Comparison of ENCODE assay signal across 1 cellular context in the genomic region with DNA sequence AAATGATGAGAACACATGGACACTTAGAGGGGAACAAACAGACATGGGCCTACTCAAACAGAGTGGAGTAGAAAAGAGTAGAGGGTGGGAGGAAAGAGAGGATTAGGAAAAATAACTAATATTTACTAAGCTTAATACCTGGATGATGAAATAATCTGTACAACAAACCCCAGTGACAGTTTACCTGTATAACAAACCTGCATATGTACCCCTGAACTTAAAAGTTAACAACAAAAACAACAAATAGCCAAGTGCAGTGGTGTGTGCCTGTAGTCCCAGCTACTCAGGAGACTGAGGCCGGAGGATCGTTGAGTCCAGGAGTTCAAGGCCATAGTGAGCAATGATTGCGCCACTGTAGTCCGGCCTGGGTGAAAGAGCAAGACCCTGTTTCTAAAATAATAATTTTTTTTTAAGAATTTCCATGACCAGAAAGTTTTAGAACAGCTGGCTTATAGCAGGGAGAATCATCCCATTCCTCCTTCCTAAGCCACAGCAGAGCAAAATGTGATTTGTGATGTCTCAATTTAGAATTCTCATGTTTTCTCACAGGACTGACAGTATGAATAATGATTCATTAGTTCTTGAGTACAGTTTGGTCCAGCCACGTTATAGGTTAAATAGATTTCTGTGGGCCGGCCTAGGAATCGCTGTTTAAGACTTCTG.
TF ChIP-seq lines count a peak whose summit lies in the region.

No MANE protein-coding gene starts in this region.

TF ChIP-seq in HepG2, 621 proteins besides CTCF, POLR2A, EP300 and RAD21 (continued from another document and continues in another):
- TF ChIP-seq ZNF816 (CRISPR knock-in tag; IDR thresholded peaks at IDR 0.05; ENCODE audit: borderline replicate concordance) (no peak), ZSCAN21 (CRISPR knock-in tag; IDR thresholded peaks at IDR 0.05; ENCODE audit: borderline replicate concordance) (no peak), ZNF101 (CRISPR knock-in tag; IDR thresholded peaks at IDR 0.05; ENCODE audit: borderline replicate concordance, low read depth) (no peak), HNRNPUL1 (IDR thresholded peaks at IDR 0.05; ENCODE audit: low read depth, low read length) (no peak), ZNF589 (CRISPR knock-in tag; conservative IDR thresholded peaks at IDR 0.05) (no peak), PHF20 (CRISPR knock-in tag; IDR thresholded peaks at IDR 0.05) (no peak), ZNF766 (CRISPR knock-in tag; IDR thresholded peaks at IDR 0.05; ENCODE audit: borderline replicate concordance) (0 out of 2 replicates have a peak, but pooled peaks have one; percentile 31), ZNF839 (CRISPR knock-in tag; IDR thresholded peaks at IDR 0.05; ENCODE audit: borderline replicate concordance) (no peak), ZNF550 (CRISPR knock-in tag; IDR thresholded peaks at IDR 0.05; ENCODE audit: borderline replicate concordance) (no peak), ZNF7 (CRISPR knock-in tag; IDR thresholded peaks at IDR 0.05) (no peak), REPIN1 (CRISPR knock-in tag; IDR thresholded peaks at IDR 0.05; ENCODE audit: borderline replicate concordance, low read depth) (0 out of 2 replicates have a peak, but pooled peaks have one; percentile 40), ARNT2 (CRISPR knock-in tag; IDR thresholded peaks at IDR 0.05; ENCODE audit: low read depth) (no peak), TARDBP (CRISPR knock-in tag; IDR thresholded peaks at IDR 0.05) (no peak; the same call in 1 of the 2 replicates), MAFG (CRISPR knock-in tag; IDR thresholded peaks at IDR 0.05) (no peak), DMAP1 (CRISPR knock-in tag; IDR thresholded peaks at IDR 0.05) (no peak), MED8 (CRISPR knock-in tag; IDR thresholded peaks at IDR 0.05; ENCODE audit: insufficient replicate concordance) (no peak), ELF4 (CRISPR knock-in tag; IDR thresholded peaks at IDR 0.05; ENCODE audit: borderline replicate concordance) (no peak), ZBTB3 (CRISPR knock-in tag; IDR thresholded peaks at IDR 0.05; ENCODE audit: borderline replicate concordance, low read depth) (no peak), ZNF30 (CRISPR knock-in tag; IDR thresholded peaks at IDR 0.05) (no peak), MBD4 (IDR thresholded peaks at IDR 0.05; ENCODE audit: borderline replicate concordance, low read length) (no peak), ZNF441 (CRISPR knock-in tag; IDR thresholded peaks at IDR 0.05; ENCODE audit: borderline replicate concordance) (no peak), ZNF678 (CRISPR knock-in tag; IDR thresholded peaks at IDR 0.05) (no peak), ZEB1 (IDR thresholded peaks at IDR 0.05; ENCODE audit: insufficient replicate concordance, low read depth) (peak; percentile 82), AKAP8 (CRISPR knock-in tag; IDR thresholded peaks at IDR 0.05) (no peak), TP53 (CRISPR knock-in tag; conservative IDR thresholded peaks at IDR 0.05) (peak; percentile 41; the same call in 1 of the 2 replicates), YEATS2 (CRISPR knock-in tag; IDR thresholded peaks at IDR 0.05; ENCODE audit: borderline replicate concordance) (0 out of 2 replicates have a peak, but pooled peaks have one; percentile 34), FOXA1 (IDR thresholded peaks at IDR 0.05) (no peak), FOXA1 (CRISPR knock-in tag; IDR thresholded peaks at IDR 0.05) (peak; percentile 5; the same call in 1 of the 2 replicates), ZBTB21 (CRISPR knock-in tag; IDR thresholded peaks at IDR 0.05) (no peak), NFATC3 (CRISPR knock-in tag; IDR thresholded peaks at IDR 0.05) (no peak), ATF7-NPFF (CRISPR knock-in tag; IDR thresholded peaks at IDR 0.05; ENCODE audit: low read depth) (no peak), ZNF644 (CRISPR knock-in tag; IDR thresholded peaks at IDR 0.05; ENCODE audit: low read depth) (0 out of 2 replicates have a peak, but pooled peaks have one; percentile 64), SMARCE1 (IDR thresholded peaks at IDR 0.05; ENCODE audit: borderline replicate concordance) (no peak), MEF2D (CRISPR knock-in tag; IDR thresholded peaks at IDR 0.05) (peak; percentile 56; the same call in 1 of the 2 replicates), ZNF224 (CRISPR knock-in tag; IDR thresholded peaks at IDR 0.05) (no peak), SIX4 (CRISPR knock-in tag; IDR thresholded peaks at IDR 0.05) (no peak), ZNF12 (CRISPR knock-in tag; IDR thresholded peaks at IDR 0.05) (no peak), ZNF205 (CRISPR knock-in tag; IDR thresholded peaks at IDR 0.05) (no peak), ZNF598 (CRISPR knock-in tag; IDR thresholded peaks at IDR 0.05; ENCODE audit: borderline replicate concordance) (no peak), TMF1 (CRISPR knock-in tag; IDR thresholded peaks at IDR 0.05; ENCODE audit: low read depth) (no peak), ZNF777 (CRISPR knock-in tag; IDR thresholded peaks at IDR 0.05) (no peak), RNF2 (conservative IDR thresholded peaks at IDR 0.05; ENCODE audit: low read depth) (no peak), TCF7 (IDR thresholded peaks at IDR 0.05; ENCODE audit: low read depth) (peak; percentile 36; the same call in 1 of the 2 replicates), ZFAT (CRISPR knock-in tag; conservative IDR thresholded peaks at IDR 0.05) (no peak)
- TF ChIP-seq, protein P1, sequence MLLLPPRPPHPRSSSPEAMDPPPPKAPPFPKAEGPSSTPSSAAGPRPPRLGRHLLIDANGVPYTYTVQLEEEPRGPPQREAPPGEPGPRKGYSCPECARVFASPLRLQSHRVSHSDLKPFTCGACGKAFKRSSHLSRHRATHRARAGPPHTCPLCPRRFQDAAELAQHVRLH (CRISPR knock-in tag; IDR thresholded peaks at IDR 0.05; ENCODE audit: borderline replicate concordance, low read depth) = peak; percentile 69; the same call in 1 of the 2 replicates
- TF ChIP-seq, protein P2, sequence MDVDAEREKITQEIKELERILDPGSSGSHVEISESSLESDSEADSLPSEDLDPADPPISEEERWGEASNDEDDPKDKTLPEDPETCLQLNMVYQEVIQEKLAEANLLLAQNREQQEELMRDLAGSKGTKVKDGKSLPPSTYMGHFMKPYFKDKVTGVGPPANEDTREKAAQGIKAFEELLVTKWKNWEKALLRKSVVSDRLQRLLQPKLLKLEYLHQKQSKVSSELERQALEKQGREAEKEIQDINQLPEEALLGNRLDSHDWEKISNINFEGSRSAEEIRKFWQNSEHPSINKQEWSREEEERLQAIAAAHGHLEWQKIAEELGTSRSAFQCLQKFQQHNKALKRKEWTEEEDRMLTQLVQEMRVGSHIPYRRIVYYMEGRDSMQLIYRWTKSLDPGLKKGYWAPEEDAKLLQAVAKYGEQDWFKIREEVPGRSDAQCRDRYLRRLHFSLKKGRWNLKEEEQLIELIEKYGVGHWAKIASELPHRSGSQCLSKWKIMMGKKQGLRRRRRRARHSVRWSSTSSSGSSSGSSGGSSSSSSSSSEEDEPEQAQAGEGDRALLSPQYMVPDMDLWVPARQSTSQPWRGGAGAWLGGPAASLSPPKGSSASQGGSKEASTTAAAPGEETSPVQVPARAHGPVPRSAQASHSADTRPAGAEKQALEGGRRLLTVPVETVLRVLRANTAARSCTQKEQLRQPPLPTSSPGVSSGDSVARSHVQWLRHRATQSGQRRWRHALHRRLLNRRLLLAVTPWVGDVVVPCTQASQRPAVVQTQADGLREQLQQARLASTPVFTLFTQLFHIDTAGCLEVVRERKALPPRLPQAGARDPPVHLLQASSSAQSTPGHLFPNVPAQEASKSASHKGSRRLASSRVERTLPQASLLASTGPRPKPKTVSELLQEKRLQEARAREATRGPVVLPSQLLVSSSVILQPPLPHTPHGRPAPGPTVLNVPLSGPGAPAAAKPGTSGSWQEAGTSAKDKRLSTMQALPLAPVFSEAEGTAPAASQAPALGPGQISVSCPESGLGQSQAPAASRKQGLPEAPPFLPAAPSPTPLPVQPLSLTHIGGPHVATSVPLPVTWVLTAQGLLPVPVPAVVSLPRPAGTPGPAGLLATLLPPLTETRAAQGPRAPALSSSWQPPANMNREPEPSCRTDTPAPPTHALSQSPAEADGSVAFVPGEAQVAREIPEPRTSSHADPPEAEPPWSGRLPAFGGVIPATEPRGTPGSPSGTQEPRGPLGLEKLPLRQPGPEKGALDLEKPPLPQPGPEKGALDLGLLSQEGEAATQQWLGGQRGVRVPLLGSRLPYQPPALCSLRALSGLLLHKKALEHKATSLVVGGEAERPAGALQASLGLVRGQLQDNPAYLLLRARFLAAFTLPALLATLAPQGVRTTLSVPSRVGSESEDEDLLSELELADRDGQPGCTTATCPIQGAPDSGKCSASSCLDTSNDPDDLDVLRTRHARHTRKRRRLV (CRISPR knock-in tag; IDR thresholded peaks at IDR 0.05) = no peak
- TF ChIP-seq, protein P3, sequence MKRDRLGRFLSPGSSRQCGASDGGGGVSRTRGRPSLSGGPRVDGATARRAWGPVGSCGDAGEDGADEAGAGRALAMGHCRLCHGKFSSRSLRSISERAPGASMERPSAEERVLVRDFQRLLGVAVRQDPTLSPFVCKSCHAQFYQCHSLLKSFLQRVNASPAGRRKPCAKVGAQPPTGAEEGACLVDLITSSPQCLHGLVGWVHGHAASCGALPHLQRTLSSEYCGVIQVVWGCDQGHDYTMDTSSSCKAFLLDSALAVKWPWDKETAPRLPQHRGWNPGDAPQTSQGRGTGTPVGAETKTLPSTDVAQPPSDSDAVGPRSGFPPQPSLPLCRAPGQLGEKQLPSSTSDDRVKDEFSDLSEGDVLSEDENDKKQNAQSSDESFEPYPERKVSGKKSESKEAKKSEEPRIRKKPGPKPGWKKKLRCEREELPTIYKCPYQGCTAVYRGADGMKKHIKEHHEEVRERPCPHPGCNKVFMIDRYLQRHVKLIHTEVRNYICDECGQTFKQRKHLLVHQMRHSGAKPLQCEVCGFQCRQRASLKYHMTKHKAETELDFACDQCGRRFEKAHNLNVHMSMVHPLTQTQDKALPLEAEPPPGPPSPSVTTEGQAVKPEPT (CRISPR knock-in tag; IDR thresholded peaks at IDR 0.05; ENCODE audit: low read depth) = no peak
- TF ChIP-seq, protein P4, sequence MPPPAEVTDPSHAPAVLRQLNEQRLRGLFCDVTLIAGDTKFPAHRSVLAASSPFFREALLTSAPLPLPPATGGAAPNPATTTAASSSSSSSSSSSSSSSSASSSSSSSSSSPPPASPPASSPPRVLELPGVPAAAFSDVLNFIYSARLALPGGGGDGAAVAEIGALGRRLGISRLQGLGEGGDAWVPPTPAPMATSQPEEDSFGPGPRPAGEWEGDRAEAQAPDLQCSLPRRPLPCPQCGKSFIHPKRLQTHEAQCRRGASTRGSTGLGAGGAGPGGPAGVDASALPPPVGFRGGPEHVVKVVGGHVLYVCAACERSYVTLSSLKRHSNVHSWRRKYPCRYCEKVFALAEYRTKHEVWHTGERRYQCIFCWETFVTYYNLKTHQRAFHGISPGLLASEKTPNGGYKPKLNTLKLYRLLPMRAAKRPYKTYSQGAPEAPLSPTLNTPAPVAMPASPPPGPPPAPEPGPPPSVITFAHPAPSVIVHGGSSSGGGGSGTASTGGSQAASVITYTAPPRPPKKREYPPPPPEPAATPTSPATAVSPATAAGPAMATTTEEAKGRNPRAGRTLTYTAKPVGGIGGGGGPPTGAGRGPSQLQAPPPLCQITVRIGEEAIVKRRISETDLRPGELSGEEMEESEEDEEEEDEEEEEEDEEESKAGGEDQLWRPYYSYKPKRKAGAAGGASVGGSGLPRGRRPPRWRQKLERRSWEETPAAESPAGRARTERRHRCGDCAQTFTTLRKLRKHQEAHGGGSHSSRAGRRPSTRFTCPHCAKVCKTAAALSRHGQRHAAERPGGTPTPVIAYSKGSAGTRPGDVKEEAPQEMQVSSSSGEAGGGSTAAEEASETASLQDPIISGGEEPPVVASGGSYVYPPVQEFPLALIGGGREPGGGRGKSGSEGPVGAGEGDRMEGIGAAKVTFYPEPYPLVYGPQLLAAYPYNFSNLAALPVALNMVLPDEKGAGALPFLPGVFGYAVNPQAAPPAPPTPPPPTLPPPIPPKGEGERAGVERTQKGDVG (CRISPR knock-in tag; IDR thresholded peaks at IDR 0.05; ENCODE audit: borderline replicate concordance) = no peak
- TF ChIP-seq, protein P5, sequence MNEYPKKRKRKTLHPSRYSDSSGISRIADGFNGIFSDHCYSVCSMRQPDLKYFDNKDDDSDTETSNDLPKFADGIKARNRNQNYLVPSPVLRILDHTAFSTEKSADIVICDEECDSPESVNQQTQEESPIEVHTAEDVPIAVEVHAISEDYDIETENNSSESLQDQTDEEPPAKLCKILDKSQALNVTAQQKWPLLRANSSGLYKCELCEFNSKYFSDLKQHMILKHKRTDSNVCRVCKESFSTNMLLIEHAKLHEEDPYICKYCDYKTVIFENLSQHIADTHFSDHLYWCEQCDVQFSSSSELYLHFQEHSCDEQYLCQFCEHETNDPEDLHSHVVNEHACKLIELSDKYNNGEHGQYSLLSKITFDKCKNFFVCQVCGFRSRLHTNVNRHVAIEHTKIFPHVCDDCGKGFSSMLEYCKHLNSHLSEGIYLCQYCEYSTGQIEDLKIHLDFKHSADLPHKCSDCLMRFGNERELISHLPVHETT (CRISPR knock-in tag; conservative IDR thresholded peaks at IDR 0.05) = no peak
- TF ChIP-seq, protein P6, sequence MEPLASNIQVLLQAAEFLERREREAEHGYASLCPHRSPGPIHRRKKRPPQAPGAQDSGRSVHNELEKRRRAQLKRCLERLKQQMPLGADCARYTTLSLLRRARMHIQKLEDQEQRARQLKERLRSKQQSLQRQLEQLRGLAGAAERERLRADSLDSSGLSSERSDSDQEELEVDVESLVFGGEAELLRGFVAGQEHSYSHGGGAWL (CRISPR knock-in tag; IDR thresholded peaks at IDR 0.05) = no peak
- TF ChIP-seq, protein P7, sequence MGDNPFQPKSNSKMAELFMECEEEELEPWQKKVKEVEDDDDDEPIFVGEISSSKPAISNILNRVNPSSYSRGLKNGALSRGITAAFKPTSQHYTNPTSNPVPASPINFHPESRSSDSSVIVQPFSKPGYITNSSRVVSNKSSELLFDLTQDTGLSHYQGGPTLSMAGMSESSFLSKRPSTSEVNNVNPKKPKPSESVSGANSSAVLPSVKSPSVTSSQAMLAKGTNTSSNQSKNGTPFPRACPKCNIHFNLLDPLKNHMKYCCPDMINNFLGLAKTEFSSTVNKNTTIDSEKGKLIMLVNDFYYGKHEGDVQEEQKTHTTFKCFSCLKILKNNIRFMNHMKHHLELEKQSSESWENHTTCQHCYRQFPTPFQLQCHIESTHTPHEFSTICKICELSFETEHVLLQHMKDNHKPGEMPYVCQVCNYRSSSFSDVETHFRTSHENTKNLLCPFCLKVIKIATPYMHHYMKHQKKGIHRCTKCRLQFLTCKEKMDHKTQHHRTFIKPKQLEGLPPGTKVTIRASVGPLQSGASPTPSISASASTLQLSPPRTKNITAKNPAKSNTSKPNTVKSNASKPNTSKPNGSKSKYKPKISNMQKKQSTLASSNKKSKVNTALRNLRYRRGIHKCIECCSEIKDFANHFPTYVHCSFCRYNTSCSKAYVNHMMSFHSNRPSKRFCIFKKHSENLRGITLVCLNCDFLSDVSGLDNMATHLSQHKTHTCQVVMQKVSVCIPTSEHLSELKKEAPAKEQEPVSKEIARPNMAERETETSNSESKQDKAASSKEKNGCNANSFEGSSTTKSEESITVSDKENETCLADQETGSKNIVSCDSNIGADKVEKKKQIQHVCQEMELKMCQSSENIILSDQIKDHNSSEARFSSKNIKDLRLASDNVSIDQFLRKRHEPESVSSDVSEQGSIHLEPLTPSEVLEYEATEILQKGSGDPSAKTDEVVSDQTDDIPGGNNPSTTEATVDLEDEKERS (CRISPR knock-in tag; IDR thresholded peaks at IDR 0.05) = no peak
